In the genomic region with DNA sequence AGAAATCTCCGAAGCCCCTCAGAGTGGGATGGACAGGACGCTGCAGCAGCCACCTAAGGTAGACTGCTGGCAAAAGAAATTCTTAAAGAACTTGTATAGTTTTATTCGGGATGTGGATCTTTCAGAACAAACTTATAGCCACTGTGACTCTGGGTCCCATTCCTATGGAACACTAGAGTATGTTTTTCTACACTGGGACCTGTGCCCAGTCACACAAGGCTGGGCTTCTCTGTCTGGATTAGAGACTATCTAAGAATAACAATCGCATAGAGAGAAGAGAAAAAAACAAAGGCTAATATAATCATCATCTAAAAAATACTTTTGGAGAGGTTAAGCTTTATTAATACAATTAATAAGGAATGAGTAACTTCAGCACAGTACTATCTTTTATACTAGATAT, we compare ENCODE assay signal across 1 cellular context.
TF ChIP-seq lines count a peak whose summit lies in the region.

No MANE protein-coding gene starts in this region.

TF ChIP-seq in IMR-90, 13 proteins besides CTCF, POLR2A, EP300 and RAD21 (continued from another document):
- TF ChIP-seq ELK1 (IDR thresholded peaks at IDR 0.05; ENCODE audit: borderline replicate concordance, low read depth, low read length) (no peak), MXI1 (IDR thresholded peaks at IDR 0.05; ENCODE audit: borderline replicate concordance, low read depth, low read length) (no peak), BHLHE40 (IDR thresholded peaks at IDR 0.05; ENCODE audit: low read depth, low read length) (no peak), RCOR1 (IDR thresholded peaks at IDR 0.05; ENCODE audit: insufficient replicate concordance, low read length) (no peak), MAZ (IDR thresholded peaks at IDR 0.05; ENCODE audit: borderline replicate concordance, low read depth, low read length) (no peak), USF2 (IDR thresholded peaks at IDR 0.05; ENCODE audit: low read depth, low read length) (no peak), RFX5 (IDR thresholded peaks at IDR 0.05; ENCODE audit: low read depth, low read length) (no peak)
